In genomic region chr17:47567261-47567660, GRCh38 we compare ENCODE assay signal across 7 cellular contexts. TPM values are rescaled to one million over a fixed set of nuclear protein-coding genes. Genes with fewer than 3 reads are reported as not detected.
DNase-seq lines count a peak whose midpoint lies in the region; TF ChIP-seq lines count a peak whose summit lies in the region.
"Not testable (repeated sequence)": the region's sequence is repeated elsewhere in the genome, so short reads cannot be mapped to it uniquely, and the experiment has no call there.

No MANE protein-coding gene starts in this region.

- H3K9me3 ChIP-seq in PC-9 (ENCODE audit: insufficient read depth, low read depth), result not testable (repeated sequence)

- not testable (repeated sequence) for H3K4me3 ChIP-seq in PC-9; fibroblast of mammary gland (ENCODE audit: control insufficient read depth, low read depth, low read length)

- POLR2A ChIA-PET in PC-9 (lab: Charles Lee; ENCODE audit: unreplicated experiment), result not testable (repeated sequence)

- H3K4me2 ChIP-seq in PC-9, result not testable (repeated sequence)

- not testable (repeated sequence) for H2AFZ ChIP-seq in PC-9

- not testable (repeated sequence) for H3K27me3 ChIP-seq in PC-9 (ENCODE audit: insufficient read depth, low read depth)

- peaks cover 72% of the 10 kb centered on the region for H3K79me2 ChIP-seq in PC-9 (ENCODE audit: low read depth)

- not testable (repeated sequence) for BruUV-seq in PC-9 (replicated peaks; lab: Mats Ljungman, UMichigan)

- DNase-seq in EH (ENCODE audit: low read depth) (peak; percentile 27), HS-5 (ENCODE audit: low read depth) (peak; percentile 14), amniotic epithelial cell (ENCODE audit: low read depth) (peak; percentile 38), cerebellar cortex (ENCODE audit: low spot score) (peak; percentile 13), fibroblast of mammary gland (ENCODE audit: low read depth) (peak; percentile 29), non-pigmented ciliary epithelial cell (ENCODE audit: low read depth) (peak; percentile 1)
- DNase-seq in PC-9, result not testable (repeated sequence)

- not testable (repeated sequence) for TF ChIP-seq CTCF in PC-9 (conservative IDR thresholded peaks at IDR 0.05); fibroblast of mammary gland (conservative IDR thresholded peaks at IDR 0.05; ENCODE audit: control insufficient read depth, insufficient read depth, low read depth, low read length)

- intact Hi-C loops in PC-9 (cut with micrococcal nuclease; ENCODE audit: unreplicated experiment), result not testable (repeated sequence)

- not testable (repeated sequence) for H3K9me2 ChIP-seq in PC-9 (ENCODE audit: insufficient read depth)

- CTCF ChIA-PET in PC-9 (lab: Charles Lee), result not testable (repeated sequence)

- H3K4me1 ChIP-seq in PC-9 (replicated peaks; ENCODE audit: insufficient read depth), result not testable (repeated sequence)

- peaks cover 27% of the 10 kb centered on the region for H4K20me1 ChIP-seq in PC-9 (ENCODE audit: insufficient read depth)

- peaks cover 26% of the 10 kb centered on the region for H3K36me3 ChIP-seq in PC-9 (ENCODE audit: low read depth)

- H3F3A ChIP-seq in PC-9 (ENCODE audit: insufficient read depth, low read depth), result peaks cover 22% of the 10 kb centered on the region

- peak overlapping the region; percentile 19; the same call in 1 of the 2 replicates for H3K27ac ChIP-seq in PC-9

RNA-seq across cellular contexts. Expression of gene NPEPPS, which starts 36.4 kb away (rescaled TPM):
- 173 and 187 TPM in 2 replicates for total RNA-seq in PC-9 (2021)
